Comparison of ENCODE assay signal across 14 cellular contexts in the genomic region with DNA sequence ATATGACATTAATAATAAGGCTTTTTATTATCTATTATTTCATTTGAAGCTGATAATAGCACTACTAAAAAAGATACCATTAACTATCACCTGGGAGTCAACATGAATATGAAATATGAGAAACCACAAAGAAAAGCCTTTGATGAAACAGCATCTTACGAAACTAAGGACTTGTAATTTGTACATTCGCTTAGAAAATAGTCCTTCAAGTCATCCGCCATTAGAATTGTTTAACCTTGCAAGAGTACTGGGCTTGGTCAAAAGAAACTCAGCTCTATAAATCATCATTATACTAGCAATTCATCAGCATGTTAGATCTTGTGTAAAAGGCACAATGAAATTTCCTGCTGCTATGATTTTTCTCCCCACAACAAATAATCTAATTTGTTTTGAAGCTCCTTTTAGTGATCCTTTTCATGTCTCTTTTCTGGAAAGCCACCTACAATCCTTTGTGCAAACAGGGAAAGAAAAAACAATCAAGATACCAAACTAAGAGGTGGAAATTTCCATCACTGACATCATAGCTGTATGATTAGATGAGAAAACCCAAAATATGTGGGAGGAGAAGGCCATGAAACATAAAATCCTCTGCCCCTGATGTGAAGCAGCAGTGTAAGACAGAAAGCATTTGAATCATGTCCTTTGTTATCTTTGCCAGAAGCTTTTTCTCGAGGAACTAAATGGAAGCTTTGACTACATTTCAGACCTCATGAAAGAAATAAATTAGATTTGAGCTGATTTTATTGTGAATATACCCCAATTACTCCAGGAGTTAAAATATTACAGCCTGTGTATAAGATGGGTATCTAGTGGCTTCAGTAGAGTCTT. TPM values are rescaled to one million over a fixed set of nuclear protein-coding genes. Genes with fewer than 3 reads are reported as not detected.
DNase-seq lines count a peak whose midpoint lies in the region; ATAC-seq, FAIRE-seq and TF ChIP-seq lines count a peak whose summit lies in the region.
"Had no signal": no experiment of that assay in that cellular context is flagged by ENCODE, and none has a peak within 500 bp of the region (broad histone marks: within the 10 kb centered on the region; RNA-seq: fewer than 3 reads in every experiment).

No MANE protein-coding gene starts in this region.

- CTCF ChIA-PET in HepG2 (lab: Yijun Ruan, JAX; ENCODE audit: low intra/inter-chr PET ratio, low total read pairs) (no interaction called here), K562 (lab: Yijun Ruan, JAX; ENCODE audit: low intra/inter-chr PET ratio) (no interaction called here)

- H3K9me3 ChIP-seq in HepG2 (ENCODE audit: low read length) (no peaks in the 10 kb centered on the region), right lobe of liver (no peaks in the 10 kb centered on the region), K562 (replicated peaks; ENCODE audit: control insufficient read depth, insufficient read depth, low read depth, low read length) (no peaks in the 10 kb centered on the region)
- H3K9me3 ChIP-seq: esophagus squamous epithelium, left lung had no signal

- POLR2A ChIA-PET in HepG2 (lab: Yijun Ruan, JAX), result interaction anchor here (1.3 kb wide), 1 partner anchor 32 kb away, joined by 4 read pairs; the partner anchor contains the start of gene SCN9A
- POLR2A ChIA-PET in K562 (lab: Yijun Ruan, JAX), result interaction anchor here (0.7 to 1.5 kb wide), 4 partner anchors 9 to 1679 kb away, joined by 3 to 8 read pairs (median 4); no protein-coding TSS in a partner anchor

- TF ChIP-seq EP300 in HepG2 (IDR thresholded peaks at IDR 0.05; ENCODE audit: low read depth in 2 of 2, low read length in 2 of 2), result peak in 1 of 2 experiments; percentile 87; a peak in 2 of 4 replicates
- no peak for TF ChIP-seq EP300 in HepG2 (CRISPR knock-in tag; IDR thresholded peaks at IDR 0.05; ENCODE audit: borderline replicate concordance)
- TF ChIP-seq EP300 in K562 (IDR thresholded peaks at IDR 0.05; ENCODE audit: low read length), result no peak

- H4K20me1 ChIP-seq in HepG2 (ENCODE audit: insufficient read depth, low read length) (no peaks in the 10 kb centered on the region), K562 (replicated peaks; ENCODE audit: control insufficient read depth, insufficient read depth, low read length) (no peaks in the 10 kb centered on the region)

- in situ Hi-C loops in HepG2 (cut with HindIII; ENCODE audit: extremely low pct_ligation_motif_present, low pct_unique_long_range_greater_than_20kb), result no loop called here
- in situ Hi-C loops in K562 (cut with MboI), result no loop called here

- H3K36me3 ChIP-seq in HepG2 (replicated peaks in 1 of 2; ENCODE audit: control insufficient read depth in 1 of 2, insufficient read depth in 2 of 2, low read length in 2 of 2) (peaks cover 0 to 3% of the 10 kb centered on the region in 2 experiments; a peak in 2 of 5 replicates), right lobe of liver (no peaks in the 10 kb centered on the region), K562 (ENCODE audit: control insufficient read depth, insufficient read depth, low read length) (no peaks in the 10 kb centered on the region)
- H3K36me3 ChIP-seq: esophagus squamous epithelium, left lung had no signal

- H3K4me3 ChIP-seq in HepG2 (replicated peaks in 1 of 3; ENCODE audit: insufficient read depth in 1 of 3, low read depth in 2 of 3, low read length in 3 of 3) (no peak overlapping the region), right lobe of liver (no peak overlapping the region), K562 (no peak overlapping the region)
- H3K4me3 ChIP-seq: esophagus squamous epithelium, left lung, SK-N-MC had no signal

- TF ChIP-seq RAD21 in HepG2 (CRISPR knock-in tag; IDR thresholded peaks at IDR 0.05) (no peak), K562 (CRISPR knock-in tag; conservative IDR thresholded peaks at IDR 0.05 in 1 of 2, IDR thresholded peaks at IDR 0.05 in 1 of 2) (no peak)

- no peak overlapping the region for H2AFZ ChIP-seq in HepG2 (ENCODE audit: low read length)
- no peak overlapping the region for H2AFZ ChIP-seq in K562 (ENCODE audit: low read depth, low read length)

- H3K27me3 ChIP-seq in HepG2 (ENCODE audit: control insufficient read depth in 1 of 2, insufficient read depth in 2 of 2, low read length in 2 of 2) (no peaks in the 10 kb centered on the region), right lobe of liver (no peaks in the 10 kb centered on the region), K562 (ENCODE audit: control insufficient read depth in 2 of 2, insufficient read depth in 2 of 2, low read length in 2 of 2) (no peaks in the 10 kb centered on the region)
- H3K27me3 ChIP-seq: esophagus squamous epithelium, left lung had no signal

- H3K4me1 ChIP-seq in HepG2 (ENCODE audit: insufficient read depth, low read length), result peaks cover 21% of the 10 kb centered on the region
- no peaks in the 10 kb centered on the region for H3K4me1 ChIP-seq in right lobe of liver
- H3K4me1 ChIP-seq in K562 (replicated peaks in 1 of 2; ENCODE audit: control insufficient read depth in 2 of 2, insufficient read depth in 2 of 2, low read length in 2 of 2), result peaks cover 0 to 5% of the 10 kb centered on the region in 2 experiments; a peak in 2 of 5 replicates
- H3K4me1 ChIP-seq: esophagus squamous epithelium, left lung had no signal

- H3K79me2 ChIP-seq in HepG2 (ENCODE audit: insufficient read depth, low read length) (peaks cover 2% of the 10 kb centered on the region), K562 (ENCODE audit: control insufficient read depth, insufficient read depth, low read length) (no peaks in the 10 kb centered on the region; the same call in 2 of the 3 replicates)

- TF ChIP-seq CTCF in HepG2 (CRISPR knock-in tag; IDR thresholded peaks at IDR 0.05) (no peak), right lobe of liver (IDR thresholded peaks at IDR 0.05) (no peak), K562 (IDR thresholded peaks at IDR 0.05 in 2 of 3, conservative IDR thresholded peaks at IDR 0.05 in 1 of 3; ENCODE audit: insufficient read depth in 2 of 3, low read depth in 1 of 3, low read length in 3 of 3) (no peak)

- no TSS peak for BruUV-seq in HepG2 (replicated peaks; lab: Mats Ljungman, UMichigan)
- no TSS peak for BruUV-seq in K562 (replicated peaks; lab: Mats Ljungman, UMichigan)

- peak overlapping the region; percentile 7 for H3K27ac ChIP-seq in HepG2 (ENCODE audit: extremely low read length, insufficient read depth, low read length)
- H3K27ac ChIP-seq in right lobe of liver, result no peak overlapping the region
- peak overlapping the region; percentile 24; the same call in 1 of the 3 replicates for H3K27ac ChIP-seq in K562 (ENCODE audit: extremely low read depth, low read depth, low read length)
- H3K27ac ChIP-seq: esophagus squamous epithelium, left lung, SK-N-MC had no signal

- no peak overlapping the region; the same call in 1 of the 2 replicates for H3K4me2 ChIP-seq in HepG2 (ENCODE audit: low read depth, low read length)
- no peak overlapping the region for H3K4me2 ChIP-seq in K562 (ENCODE audit: insufficient read depth, low read length)

- no peaks in the 10 kb centered on the region for H3K9me1 ChIP-seq in K562 (ENCODE audit: control insufficient read depth, insufficient read depth, low read length)

- ATAC-seq in HepG2 (peak; percentile 53), right lobe of liver (no peak), K562 (peak; percentile 48), GM18511 (IDR thresholded peaks at IDR 0.05; ENCODE audit: unreplicated experiment) (no peak)
- ATAC-seq: left lung had no signal

- H3K9ac ChIP-seq in HepG2 (ENCODE audit: insufficient read depth, low read depth, low read length) (no peak overlapping the region), K562 (ENCODE audit: insufficient read depth in 1 of 2, low read depth in 2 of 2, low read length in 2 of 2) (no peak overlapping the region)

- intact Hi-C loops in HepG2 (cut with micrococcal nuclease; ENCODE audit: unreplicated experiment), result no loop called here
- intact Hi-C loops in right lobe of liver (cut with DNase I), result no loop called here
- intact Hi-C loops in K562 (cut with micrococcal nuclease), result no loop called here

- TF ChIP-seq POLR2A in HepG2 (IDR thresholded peaks at IDR 0.05; ENCODE audit: insufficient read depth in 1 of 2, low read depth in 2 of 2, low read length in 2 of 2), result no peak
- no peak for TF ChIP-seq POLR2A in right lobe of liver (IDR thresholded peaks at IDR 0.05)
- no peak for TF ChIP-seq POLR2A in K562 (conservative IDR thresholded peaks at IDR 0.05)

- FAIRE-seq in HepG2 (lab: Jason Lieb, UNC), result no peak
- FAIRE-seq in K562 (lab: Jason Lieb, UNC), result peak; percentile 66
- FAIRE-seq: G401.6 had no signal

- DNase-seq in HepG2 (ENCODE audit: low spot score), result peak; percentile 70
- DNase-seq in right lobe of liver, result no peak
- DNase-seq in K562 (ENCODE audit: extremely low read depth in 1 of 4, low spot score in 3 of 4), result peak in 1 of 4 experiments; percentile 40
- DNase-seq in iris pigment epithelial cell (ENCODE audit: low read depth), result peak; percentile 89
- no peak for DNase-seq in stimulated activated CD4-positive, alpha-beta T cell treated with anti-CD3 and anti-CD28 coated beads, Interleukin-4, amount 100 ng/mL, for 24 hours
- DNase-seq in NCI-H82 treated with DMSO at 0.1 percent for 48 hours (lab: John Stamatoyannopoulos, UW; ENCODE audit: unreplicated experiment), result no peak
- DNase-seq in 8988T, result no peak
- DNase-seq: activated T-cell treated with anti-CD3 and anti-CD28 coated beads, Interleukin-2, amount 50 U/mL, for 24 hours; esophagus squamous epithelium; left lung; NCI-H526 had no signal

- WGBS in HepG2 (ENCODE audit: low lambda C conversion rate), result 84% methylated on average over 4 of the region's 4 CpGs
- WGBS in right lobe of liver (ENCODE audit: insufficient coverage, low coverage, low lambda C conversion rate, missing lambda C conversion rate), result 76% methylated on average over 4 of the region's 4 CpGs
- 65% methylated on average over 4 of the region's 4 CpGs for WGBS in K562 (ENCODE audit: insufficient coverage, low coverage, missing lambda C conversion rate)

RNA-seq across cellular contexts. Expression of gene SCN9A, which starts 31.2 kb away (rescaled TPM):
- total RNA-seq in HepG2 (2016; rRNA removed; fragmentation: Illumina TruSeq; extraction: Trizol) (11.8 and 15.3 TPM in 2 replicates), right lobe of liver (10 to 100 TPM in 1 of 6 experiments, 1 to 10 TPM in 5; 2.1 to 10.2 (median 5.1) TPM), K562 (2014; rRNA removed) (7.1 and 7.8 TPM in 2 replicates), K562 (2014; rRNA removed; fragmentation: Illumina TruSeq; extraction: Trizol) (10.8 and 11.4 TPM in 2 replicates), K562 (2015; rRNA removed; fragmentation: Illumina TruSeq; extraction: Trizol) (19.8 and 22.8 TPM in 2 replicates), K562 (2021) (8.5 and 10.4 TPM in 2 replicates)
- 4.6 and 5.4 TPM in 2 replicates for total RNA-seq in HepG2 (2016; cell fraction: cytosol; rRNA removed; fragmentation: Illumina TruSeq; extraction: Trizol; ENCODE audit: low read depth)
- total RNA-seq in HepG2 (2016; cell fraction: insoluble cytoplasmic fraction; rRNA removed; fragmentation: Illumina TruSeq; extraction: Trizol), result 10.9 and 14.0 TPM in 2 replicates
- total RNA-seq in HepG2 (2016; cell fraction: membrane; rRNA removed; fragmentation: Illumina TruSeq; extraction: Trizol), result 4.7 and 5.8 TPM in 2 replicates
- 45.1 and 45.3 TPM in 2 replicates for total RNA-seq in HepG2 (2016; cell fraction: nucleus; rRNA removed; fragmentation: Illumina TruSeq; extraction: Trizol)
- polyA plus RNA-seq in HepG2 (2011; rRNA removed) (21.3 and 24.3 TPM in 2 replicates), K562 (2011; rRNA removed) (2.8 and 7.6 TPM in 2 replicates), K562 (2014; fragmentation: Illumina TruSeq; extraction: Trizol) (4.5 and 6.4 TPM in 2 replicates), K562 (2014; fragmentation: Nextera tagmentation; extraction: Ambion mirVana) (1 to 10 TPM; 1.4 to 1.5 TPM), K562 (2014; rRNA removed) (4.7 and 5.0 TPM in 2 replicates)
- 10.3 and 17.9 TPM in 2 replicates for polyA plus RNA-seq in HepG2 (2011; cell fraction: cytosol; rRNA removed)
- polyA plus RNA-seq in HepG2 (2011; cell fraction: nucleus; rRNA removed), result 29.3 and 38.2 TPM in 2 replicates
- 25.3 and 36.3 TPM in 2 replicates for polyA plus RNA-seq in HepG2 (2012)
- 0.32 and 0.35 TPM in 2 replicates for polyA plus RNA-seq in HepG2 (2016; cell fraction: cytosol; fragmentation: Illumina TruSeq; extraction: Trizol; ENCODE audit: low read depth)
- 4.4 and 4.8 TPM in 2 replicates for polyA plus RNA-seq in HepG2 (2016; cell fraction: insoluble cytoplasmic fraction; fragmentation: Illumina TruSeq; extraction: Trizol; ENCODE audit: low read depth)
- 1.00 and 1.2 TPM in 2 replicates for polyA plus RNA-seq in HepG2 (2016; cell fraction: membrane; fragmentation: Illumina TruSeq; extraction: Trizol; ENCODE audit: low read depth)
- polyA plus RNA-seq in HepG2 (2016; cell fraction: nucleus; fragmentation: Illumina TruSeq; extraction: Trizol; ENCODE audit: insufficient read depth, low read depth), result 22.4 and 24.9 TPM in 2 replicates
- polyA minus RNA-seq in HepG2 (2011; rRNA and poly(A)+ RNA removed; ENCODE audit: low replicate concordance), result 0.19 and 185 TPM in 2 replicates
- polyA minus RNA-seq in HepG2 (2011; cell fraction: cytosol; rRNA and poly(A)+ RNA removed), result 35.5 and 50.2 TPM in 2 replicates
- polyA minus RNA-seq in HepG2 (2011; cell fraction: nucleus; rRNA and poly(A)+ RNA removed), result 398 and 438 TPM in 2 replicates
- total RNA-seq in K562 (2011; cell fraction: chromatin; rRNA removed; ENCODE audit: low replicate concordance), result 27.2 and 83.3 TPM in 2 replicates
- 14.2 and 21.1 TPM in 2 replicates for total RNA-seq in K562 (2011; cell fraction: nucleolus; rRNA removed)
- total RNA-seq in K562 (2011; cell fraction: nucleoplasm; rRNA removed), result 29.3 and 43.3 TPM in 2 replicates
- 1.3 and 2.4 TPM in 2 replicates for polyA plus RNA-seq in K562 (2011; cell fraction: cytosol; rRNA removed)
- polyA plus RNA-seq in K562 (2011; cell fraction: nucleus; rRNA removed), result 3.6 and 9.7 TPM in 2 replicates
- polyA plus RNA-seq in K562 (2012), result 9.7 and 19.0 TPM in 2 replicates
- polyA minus RNA-seq in K562 (2011; rRNA and poly(A)+ RNA removed), result 15.1 and 27.6 TPM in 2 replicates
- polyA minus RNA-seq in K562 (2011; cell fraction: cytosol; rRNA and poly(A)+ RNA removed), result 1.3 and 5.2 TPM in 2 replicates
- polyA minus RNA-seq in K562 (2011; cell fraction: nucleus; rRNA and poly(A)+ RNA removed), result 14.8 and 27.5 TPM in 2 replicates

Comparison
In these comparisons a context has a peak if more than half of its experiments do, and no peak if none do; other contexts are left out.
1. ATAC-seq: peak in HepG2 (single experiment) and K562 (single experiment); none in right lobe of liver (0 of 4) and GM18511 (single experiment).
2. DNase-seq: peak in HepG2 (single experiment) and iris pigment epithelial cell (single experiment); none in right lobe of liver (0 of 3), stimulated activated CD4-positive, alpha-beta T cell treated with anti-CD3 and anti-CD28 coated beads, Interleukin-4, amount 100 ng/mL, for 24 hours (single experiment), NCI-H82 treated with DMSO at 0.1 percent for 48 hours (single experiment) and 8988T (single experiment).
3. H3K27ac ChIP-seq: peak in HepG2 (single experiment) and K562 (single experiment); none in right lobe of liver (0 of 3).
4. Of the 241 proteins assayed by ChIP-seq in both HepG2 and K562: peak only in HepG2: ATF2, BCL6, E2F1, FOXA3, FOXJ3, FOXP4 and 7 more; only in K562: ARID3A, ATF7, DPF2, JUND and MEIS2; in both: none; in neither: 216; mixed calls (peak in some experiments, not most) for 7.